12 cellular contexts compared by ENCODE assay signal in genomic region chr13:95260031-95260525, GRCh38. TPM values are rescaled to one million over a fixed set of nuclear protein-coding genes. Genes with fewer than 3 reads are reported as not detected.
A peak's percentile ranks its signal among the peaks of the same experiment; 100 is the strongest.
DNase-seq lines count a peak whose midpoint lies in the region; ATAC-seq and TF ChIP-seq lines count a peak whose summit lies in the region.
"Had no signal": no experiment of that assay in that cellular context is flagged by ENCODE, and none has a peak within 500 bp of the region (broad histone marks: within the 10 kb centered on the region; RNA-seq: fewer than 3 reads in every experiment).

No MANE protein-coding gene starts in this region.

- peaks cover 3% of the 10 kb centered on the region for H3K27me3 Mint-ChIP-seq in nephron progenitor cell (ENCODE audit: low read depth, poor library complexity)
- H3K27me3 Mint-ChIP-seq: brain, IgD-negative memory B cell had no signal

- H3K27ac Mint-ChIP-seq in nephron progenitor cell = peak overlapping the region; percentile 71
- H3K27ac Mint-ChIP-seq: brain, IgD-negative memory B cell had no signal

- ATAC-seq in GM18907 (IDR thresholded peaks at IDR 0.05; ENCODE audit: unreplicated experiment) (peak; percentile 52), GM21619 (IDR thresholded peaks at IDR 0.05; ENCODE audit: unreplicated experiment) (peak; percentile 45), HG03108 (IDR thresholded peaks at IDR 0.05; ENCODE audit: unreplicated experiment) (peak; percentile 38), lower lobe of right lung (no peak)
- ATAC-seq: upper lobe of right lung had no signal

- no peaks in the 10 kb centered on the region for H3K4me1 ChIP-seq in lower lobe of right lung
- H3K4me1 ChIP-seq: upper lobe of right lung had no signal

- no peaks in the 10 kb centered on the region for H3K4me1 Mint-ChIP-seq in nephron progenitor cell
- H3K4me1 Mint-ChIP-seq: brain had no signal

- DNase-seq in nephron progenitor cell (no peak), GM19240 (ENCODE audit: insufficient read length, low spot score) (no peak), lower lobe of right lung (no peak), dermis blood vessel endothelial cell (no peak)
- DNase-seq in effector CD8-positive, alpha-beta T cell (lab: John Stamatoyannopoulos, UW) = no peak
- DNase-seq: NCI-H2029 treated with DMSO at 0.1 percent for 48 hours, upper lobe of right lung had no signal

- no peaks in the 10 kb centered on the region for H3K9me3 ChIP-seq in lower lobe of right lung
- H3K9me3 ChIP-seq: upper lobe of right lung had no signal

- H3K4me3 ChIP-seq in lower lobe of right lung = no peak overlapping the region
- H3K4me3 ChIP-seq: upper lobe of right lung had no signal

- no peak overlapping the region for H3K4me3 Mint-ChIP-seq in nephron progenitor cell
- H3K4me3 Mint-ChIP-seq: brain had no signal

- TF ChIP-seq CTCF in nephron progenitor cell (IDR thresholded peaks at IDR 0.05) (no peak), lower lobe of right lung (IDR thresholded peaks at IDR 0.05) (no peak)

- intact Hi-C loops in lower lobe of right lung (cut with DNase I) = no loop called here

- H3K36me3 ChIP-seq in lower lobe of right lung = no peaks in the 10 kb centered on the region
- H3K36me3 ChIP-seq: upper lobe of right lung had no signal

- no peaks in the 10 kb centered on the region for H3K9me3 Mint-ChIP-seq in nephron progenitor cell

- no peaks in the 10 kb centered on the region for H3K27me3 ChIP-seq in lower lobe of right lung (ENCODE audit: low read depth)
- H3K27me3 ChIP-seq: upper lobe of right lung had no signal

- H3K27ac ChIP-seq in lower lobe of right lung = no peak overlapping the region
- H3K27ac ChIP-seq: upper lobe of right lung had no signal

- peaks cover 46% of the 10 kb centered on the region for H3K36me3 Mint-ChIP-seq in nephron progenitor cell (ENCODE audit: low read depth)

RNA-seq across cellular contexts. Expression of gene ABCC4, which starts 41.2 kb away (rescaled TPM):
- 32.2 TPM for total RNA-seq in lower lobe of right lung
- total RNA-seq in dermis blood vessel endothelial cell = 6.1 and 9.8 TPM in 2 replicates

Comparison
In these comparisons a context has a peak if more than half of its experiments do, and no peak if none do; other contexts are left out.
1. ATAC-seq: peak in GM18907 (single experiment), GM21619 (single experiment) and HG03108 (single experiment); none in lower lobe of right lung (0 of 2).